Comparison of ENCODE assay signal across 15 cellular contexts in the genomic region with DNA sequence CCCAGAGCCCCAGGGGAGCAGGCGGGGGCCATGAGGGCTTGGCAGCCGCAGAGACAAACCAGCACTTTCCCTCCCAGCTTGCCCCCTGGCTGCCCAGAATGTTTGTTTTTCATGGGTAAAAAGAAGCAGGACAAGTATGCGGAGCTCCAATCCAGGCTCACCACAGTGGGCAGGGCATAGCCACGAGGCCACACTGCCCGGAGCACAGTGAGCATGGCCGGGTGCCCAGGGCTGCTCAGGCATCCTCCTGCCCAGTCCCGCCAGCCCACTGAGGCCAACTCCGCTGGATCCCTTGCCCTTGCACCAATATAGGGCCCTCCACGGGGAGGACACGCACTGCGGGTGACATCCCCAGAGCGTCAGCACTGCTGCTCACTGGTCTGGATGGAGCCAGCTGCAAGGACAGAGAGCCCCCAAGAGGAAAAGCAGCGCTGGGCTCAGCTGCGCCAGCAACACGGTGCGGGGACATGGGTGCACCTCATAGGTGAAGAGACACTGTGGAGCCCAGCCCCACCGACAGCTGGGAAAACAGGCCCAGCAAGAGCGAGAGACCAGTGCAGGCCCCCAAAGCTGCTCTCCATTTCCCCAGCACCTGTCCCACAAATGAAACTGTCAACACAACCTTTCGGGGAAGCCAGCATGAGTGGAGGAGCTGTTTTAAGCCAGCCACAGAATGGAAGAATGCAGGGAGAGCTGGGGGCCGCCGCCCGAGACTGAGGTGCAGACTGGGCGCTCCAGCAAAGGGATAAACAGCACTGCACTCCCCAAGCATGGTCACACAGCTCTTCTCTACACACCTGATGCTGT. TPM values are rescaled to one million over a fixed set of nuclear protein-coding genes. Genes with fewer than 3 reads are reported as not detected.
DNase-seq lines count a peak whose midpoint lies in the region; ATAC-seq and TF ChIP-seq lines count a peak whose summit lies in the region.
"Had no signal": no experiment of that assay in that cellular context is flagged by ENCODE, and none has a peak within 500 bp of the region (broad histone marks: within the 10 kb centered on the region; RNA-seq: fewer than 3 reads in every experiment).

No MANE protein-coding gene starts in this region.

- no peak for TF ChIP-seq EP300 in gastroesophageal sphincter (IDR thresholded peaks at IDR 0.05)

- TF ChIP-seq POLR2A in gastroesophageal sphincter (IDR thresholded peaks at IDR 0.05), result no peak

- H3K36me3 Mint-ChIP-seq in stimulated activated naive B cell treated with anti-CD40 and anti-IgM and Interleukin-4, amounts not matched to agents 10 μg/mL and 1 μg/mL and 100 μg/mL, for 72 hours, result no peaks in the 10 kb centered on the region
- H3K36me3 Mint-ChIP-seq: activated CD4-positive, alpha-beta memory T cell treated with anti-CD3 and anti-CD28 coated beads for 36 hours; activated naive CD4-positive, alpha-beta T cell treated with anti-CD3 and anti-CD28 coated beads, Interleukin-2, amount 50 U/mL, for 24 hours; naive thymus-derived CD4-positive, alpha-beta T cell had no signal

- H3K27ac Mint-ChIP-seq in stimulated activated naive B cell treated with anti-CD40 and anti-IgM and Interleukin-4, amounts not matched to agents 10 μg/mL and 1 μg/mL and 100 μg/mL, for 72 hours, result no peak overlapping the region
- H3K27ac Mint-ChIP-seq: activated CD4-positive, alpha-beta memory T cell treated with anti-CD3 and anti-CD28 coated beads for 36 hours; activated naive CD4-positive, alpha-beta T cell treated with anti-CD3 and anti-CD28 coated beads, Interleukin-2, amount 50 U/mL, for 24 hours; stimulated activated naive CD8-positive, alpha-beta T cell treated with anti-CD3 and anti-CD28 coated beads, Interleukin-15, amount 100 ng/mL, for 72 hours had no signal

- peaks cover 8 to 17% of the 10 kb centered on the region in 2 donors for H3K27me3 Mint-ChIP-seq in stimulated activated naive B cell treated with anti-CD40 and anti-IgM and Interleukin-4, amounts not matched to agents 10 μg/mL and 1 μg/mL and 100 μg/mL, for 72 hours
- H3K27me3 Mint-ChIP-seq: activated CD4-positive, alpha-beta memory T cell treated with anti-CD3 and anti-CD28 coated beads for 36 hours; activated naive CD4-positive, alpha-beta T cell treated with anti-CD3 and anti-CD28 coated beads, Interleukin-2, amount 50 U/mL, for 24 hours; stimulated activated naive CD8-positive, alpha-beta T cell treated with anti-CD3 and anti-CD28 coated beads, Interleukin-15, amount 100 ng/mL, for 72 hours had no signal

- WGBS in gastroesophageal sphincter (ENCODE audit: low coverage in 1 of 2), 2 donors, result 60 to 86% methylated on average over 1 of the region's 23 CpGs
- 42 to 63% (median 51%) methylated on average over 23 of the region's 23 CpGs for WGBS in psoas muscle, 3 donors

- no peak overlapping the region for H3K4me3 Mint-ChIP-seq in stimulated activated naive B cell treated with anti-CD40 and anti-IgM and Interleukin-4, amounts not matched to agents 10 μg/mL and 1 μg/mL and 100 μg/mL, for 72 hours
- H3K4me3 Mint-ChIP-seq: activated CD4-positive, alpha-beta memory T cell treated with anti-CD3 and anti-CD28 coated beads for 36 hours; activated naive CD4-positive, alpha-beta T cell treated with anti-CD3 and anti-CD28 coated beads, Interleukin-2, amount 50 U/mL, for 24 hours; activated T-cell treated with anti-CD3 and anti-CD28 coated beads, Interleukin-2, amount 50 U/mL, for 4 hours; naive thymus-derived CD4-positive, alpha-beta T cell; stimulated activated naive CD8-positive, alpha-beta T cell treated with anti-CD3 and anti-CD28 coated beads, Interleukin-15, amount 100 ng/mL, for 72 hours had no signal

- H3K36me3 ChIP-seq in BE2C (peaks cover 11% of the 10 kb centered on the region), adipocyte (ENCODE audit: control insufficient read depth, insufficient read depth, low read length, severe bottlenecking) (no peaks in the 10 kb centered on the region), gastroesophageal sphincter (no peaks in the 10 kb centered on the region), psoas muscle (ENCODE audit: insufficient read depth in 1 of 2, low read depth in 1 of 2) (no peaks in the 10 kb centered on the region), WERI-Rb-1 (no peaks in the 10 kb centered on the region)

- H3K27ac ChIP-seq in gastroesophageal sphincter, result peak overlapping the region; percentile 8 to 79 (median 72)
- H3K27ac ChIP-seq in psoas muscle, result no peak overlapping the region
- H3K27ac ChIP-seq in WERI-Rb-1, result no peak overlapping the region

- no peak overlapping the region for H3K9ac ChIP-seq in adipocyte (ENCODE audit: low read length)

- peak; percentile 22 for DNase-seq in BE2C
- DNase-seq in adipocyte (ENCODE audit: low read depth), result peak; percentile 59
- peak; percentile 28 to 57 for DNase-seq in psoas muscle
- DNase-seq in WERI-Rb-1, result no peak
- no peak for DNase-seq in iPS-NIHi11 (ENCODE audit: low spot score)
- DNase-seq in DMS153 treated with DMSO at 0.1 percent for 48 hours (lab: John Stamatoyannopoulos, UW; ENCODE audit: unreplicated experiment), result no peak
- no peak for DNase-seq in stimulated activated naive B cell treated with anti-CD40 and anti-IgM and Interleukin-4, amounts not matched to agents 10 μg/mL and 1 μg/mL and 100 μg/mL, for 72 hours
- DNase-seq: ACHN; activated CD4-positive, alpha-beta memory T cell treated with anti-CD3 and anti-CD28 coated beads for 36 hours; activated T-cell treated with anti-CD3 and anti-CD28 coated beads, Interleukin-2, amount 50 U/mL, for 4 hours; naive thymus-derived CD4-positive, alpha-beta T cell; NCI-H1436; stimulated activated naive CD8-positive, alpha-beta T cell treated with anti-CD3 and anti-CD28 coated beads, Interleukin-15, amount 100 ng/mL, for 72 hours had no signal

- ATAC-seq in gastroesophageal sphincter (no peak), psoas muscle (peak in 3 of 4 donors; percentile 3 to 40 (median 26))
- no peak for ATAC-seq in stimulated activated naive B cell treated with anti-CD40 and anti-IgM and Interleukin-4, amounts not matched to agents 10 μg/mL and 1 μg/mL and 100 μg/mL, for 72 hours (replicated peaks)
- ATAC-seq: activated T-cell treated with anti-CD3 and anti-CD28 coated beads, Interleukin-2, amount 50 U/mL, for 4 hours; naive thymus-derived CD4-positive, alpha-beta T cell; stimulated activated naive CD8-positive, alpha-beta T cell treated with anti-CD3 and anti-CD28 coated beads, Interleukin-15, amount 100 ng/mL, for 72 hours had no signal

- no peaks in the 10 kb centered on the region for H3K27me3 ChIP-seq in BE2C
- peaks cover under 1% of the 10 kb centered on the region for H3K27me3 ChIP-seq in adipocyte (replicated peaks; ENCODE audit: control insufficient read depth, insufficient read depth, low read length)
- no peaks in the 10 kb centered on the region for H3K27me3 ChIP-seq in gastroesophageal sphincter
- no peaks in the 10 kb centered on the region for H3K27me3 ChIP-seq in psoas muscle (ENCODE audit: insufficient read depth in 3 of 3, low read length in 2 of 3)
- H3K27me3 ChIP-seq in WERI-Rb-1 (ENCODE audit: insufficient read depth, low read depth, severe bottlenecking), result no peaks in the 10 kb centered on the region

- peaks cover 0 to 9% of the 10 kb centered on the region in 2 donors for H3K4me1 Mint-ChIP-seq in stimulated activated naive B cell treated with anti-CD40 and anti-IgM and Interleukin-4, amounts not matched to agents 10 μg/mL and 1 μg/mL and 100 μg/mL, for 72 hours
- H3K4me1 Mint-ChIP-seq: activated naive CD4-positive, alpha-beta T cell treated with anti-CD3 and anti-CD28 coated beads, Interleukin-2, amount 50 U/mL, for 24 hours; stimulated activated naive CD8-positive, alpha-beta T cell treated with anti-CD3 and anti-CD28 coated beads, Interleukin-15, amount 100 ng/mL, for 72 hours had no signal

- H3K9me3 ChIP-seq in BE2C (no peaks in the 10 kb centered on the region), adipocyte (ENCODE audit: control insufficient read depth, low read length) (no peaks in the 10 kb centered on the region), gastroesophageal sphincter (no peaks in the 10 kb centered on the region), psoas muscle (no peaks in the 10 kb centered on the region), WERI-Rb-1 (ENCODE audit: severe bottlenecking) (no peaks in the 10 kb centered on the region)

- intact Hi-C loops in psoas muscle (cut with DNase I), result no loop called here

- H3K4me3 ChIP-seq in BE2C (ENCODE audit: low read depth, low read length), result no peak overlapping the region
- no peak overlapping the region for H3K4me3 ChIP-seq in adipocyte (ENCODE audit: low read length)
- no peak overlapping the region for H3K4me3 ChIP-seq in gastroesophageal sphincter
- no peak overlapping the region for H3K4me3 ChIP-seq in psoas muscle
- H3K4me3 ChIP-seq in WERI-Rb-1 (ENCODE audit: low read depth, low read length), result no peak overlapping the region

- TF ChIP-seq CTCF in BE2C (IDR thresholded peaks at IDR 0.05; ENCODE audit: low read depth, low read length), result no peak
- no peak for TF ChIP-seq CTCF in gastroesophageal sphincter (IDR thresholded peaks at IDR 0.05)
- no peak for TF ChIP-seq CTCF in psoas muscle (IDR thresholded peaks at IDR 0.05)
- no peak for TF ChIP-seq CTCF in WERI-Rb-1 (IDR thresholded peaks at IDR 0.05; ENCODE audit: low read depth, low read length)

- peaks cover 62% of the 10 kb centered on the region for H3K4me1 ChIP-seq in BE2C
- H3K4me1 ChIP-seq in adipocyte (ENCODE audit: control insufficient read depth, insufficient read depth, low read length), result peaks cover 19% of the 10 kb centered on the region
- H3K4me1 ChIP-seq in gastroesophageal sphincter, result peaks cover 0 to 76% (median 36%) of the 10 kb centered on the region in 3 donors
- peaks cover 13% of the 10 kb centered on the region for H3K4me1 ChIP-seq in psoas muscle

- H3K9me3 Mint-ChIP-seq in stimulated activated naive B cell treated with anti-CD40 and anti-IgM and Interleukin-4, amounts not matched to agents 10 μg/mL and 1 μg/mL and 100 μg/mL, for 72 hours, result peaks cover 0 to 2% of the 10 kb centered on the region in 2 donors
- H3K9me3 Mint-ChIP-seq: activated CD4-positive, alpha-beta memory T cell treated with anti-CD3 and anti-CD28 coated beads for 36 hours; activated naive CD4-positive, alpha-beta T cell treated with anti-CD3 and anti-CD28 coated beads, Interleukin-2, amount 50 U/mL, for 24 hours; activated T-cell treated with anti-CD3 and anti-CD28 coated beads, Interleukin-2, amount 50 U/mL, for 4 hours; naive thymus-derived CD4-positive, alpha-beta T cell; stimulated activated naive CD8-positive, alpha-beta T cell treated with anti-CD3 and anti-CD28 coated beads, Interleukin-15, amount 100 ng/mL, for 72 hours had no signal

RNA-seq across cellular contexts. Expression of a gene that starts 24.8 kb away (rescaled TPM):
- polyA plus RNA-seq in BE2C (2012; ENCODE audit: insufficient read depth, insufficient read length, low read depth), result 335 TPM
- total RNA-seq in gastroesophageal sphincter (10 to 100 TPM; 32.5 to 61.5 (median 39.5) TPM), psoas muscle (10 to 100 TPM in 2 of 4 donors, 1 to 10 TPM in 2; 8.7 to 28.0 (median 14.8) TPM)
- polyA plus RNA-seq in psoas muscle, result 1 to 10 TPM; 3.6 to 7.3 (median 7.0) TPM

RNA-seq across cellular contexts. Expression of a gene that starts 29.1 kb away (rescaled TPM):
- 8.0 TPM for polyA plus RNA-seq in BE2C (2012; ENCODE audit: insufficient read depth, insufficient read length, low read depth)
- total RNA-seq in gastroesophageal sphincter (10 to 100 TPM; 20.0 to 65.5 (median 45.8) TPM), psoas muscle (10 to 100 TPM; 20.6 to 41.0 (median 36.4) TPM)
- 10 to 100 TPM; 28.2 to 73.3 (median 28.5) TPM for polyA plus RNA-seq in psoas muscle

RNA-seq across cellular contexts. Expression of a gene that starts 50.2 kb away (rescaled TPM):
- 46.2 TPM for polyA plus RNA-seq in BE2C (2012; ENCODE audit: insufficient read depth, insufficient read length, low read depth)
- 10 to 100 TPM; 16.7 to 33.1 (median 20.3) TPM for total RNA-seq in gastroesophageal sphincter
- 10 to 100 TPM; 18.4 to 35.1 (median 24.5) TPM for total RNA-seq in psoas muscle
- 10 to 100 TPM; 13.7 to 23.5 (median 16.0) TPM for polyA plus RNA-seq in psoas muscle

RNA-seq across cellular contexts. Expression of a gene that starts 50.3 kb away (rescaled TPM):
- 286 TPM for polyA plus RNA-seq in BE2C (2012; ENCODE audit: insufficient read depth, insufficient read length, low read depth)
- total RNA-seq in gastroesophageal sphincter (100 to 1,000 TPM; 105 to 235 (median 208) TPM), psoas muscle (100 to 1,000 TPM in 2 of 4 donors, 10 to 100 TPM in 2; 63.6 to 146 (median 115) TPM)
- polyA plus RNA-seq in psoas muscle, result 100 to 1,000 TPM; 100 to 142 (median 117) TPM

Comparison
In these comparisons a context has a peak if more than half of its experiments do, and no peak if none do; other contexts are left out.
1. DNase-seq: peak in BE2C (single experiment), adipocyte (single experiment) and psoas muscle (2 of 2); none in WERI-Rb-1 (single experiment), iPS-NIHi11 (single experiment), DMS153 treated with DMSO at 0.1 percent for 48 hours (single experiment) and stimulated activated naive B cell treated with anti-CD40 and anti-IgM and Interleukin-4, amounts not matched to agents 10 μg/mL and 1 μg/mL and 100 μg/mL, for 72 hours (single experiment).
2. ATAC-seq: peak in psoas muscle (3 of 4); none in gastroesophageal sphincter (single experiment) and stimulated activated naive B cell treated with anti-CD40 and anti-IgM and Interleukin-4, amounts not matched to agents 10 μg/mL and 1 μg/mL and 100 μg/mL, for 72 hours (0 of 2).
3. H3K27ac ChIP-seq: peak in gastroesophageal sphincter (4 of 4); none in psoas muscle (single experiment) and WERI-Rb-1 (single experiment).